Comparison of ENCODE assay signal across 8 cellular contexts in genomic region chr17:27430882-27431491, GRCh38. TPM values are rescaled to one million over a fixed set of nuclear protein-coding genes. Genes with fewer than 3 reads are reported as not detected.
DNase-seq lines count a peak whose midpoint lies in the region; ATAC-seq and TF ChIP-seq lines count a peak whose summit lies in the region.

No MANE protein-coding gene starts in this region.

- H3K27me3 ChIP-seq in PC-3 (ENCODE audit: low read length) (no peaks in the 10 kb centered on the region), fibroblast of lung (ENCODE audit: control insufficient read depth, insufficient read depth, low read length) (no peaks in the 10 kb centered on the region), parathyroid adenoma (ENCODE audit: control insufficient read depth, insufficient read depth, low read length) (no peaks in the 10 kb centered on the region)

- DNase-seq in NCI-H82 (lab: John Stamatoyannopoulos, UW), result peak; percentile 70
- no peak for DNase-seq in NCI-H82 treated with DMSO at 0.1 percent for 48 hours (lab: John Stamatoyannopoulos, UW; ENCODE audit: unreplicated experiment)
- DNase-seq in PC-3, result peak; percentile 57
- DNase-seq in fibroblast of lung (ENCODE audit: low read depth in 2 of 2), result peak; percentile 32 to 48
- no peak for DNase-seq in posterior vena cava (ENCODE audit: low spot score)

- no peak overlapping the region for H3K27ac ChIP-seq in PC-3 (ENCODE audit: low read length)
- H3K27ac ChIP-seq in fibroblast of lung (ENCODE audit: insufficient read depth, low read length), result no peak overlapping the region
- no peak overlapping the region for H3K27ac ChIP-seq in parathyroid adenoma

- H3K4me1 ChIP-seq in PC-3 (ENCODE audit: insufficient read depth, low read length) (no peaks in the 10 kb centered on the region), fibroblast of lung (ENCODE audit: control insufficient read depth, extremely low read depth, insufficient read depth, low read length) (no peaks in the 10 kb centered on the region), parathyroid adenoma (no peaks in the 10 kb centered on the region)

- no peak overlapping the region for H3K9ac ChIP-seq in PC-3 (ENCODE audit: low read length)
- no peak overlapping the region for H3K9ac ChIP-seq in fibroblast of lung (ENCODE audit: insufficient read depth, low read length)
- no peak overlapping the region for H3K9ac ChIP-seq in parathyroid adenoma

- CTCF ChIA-PET in PC-3 (lab: Charles Lee), result no interaction called here

- ATAC-seq in PC-3 (peak; percentile 82), HG03280 (IDR thresholded peaks at IDR 0.05; ENCODE audit: unreplicated experiment) (no peak), HG03342 (IDR thresholded peaks at IDR 0.05; ENCODE audit: unreplicated experiment) (no peak)

- H3K9me3 ChIP-seq in PC-3 (ENCODE audit: low read length), result no peaks in the 10 kb centered on the region
- H3K9me3 ChIP-seq in fibroblast of lung (ENCODE audit: control insufficient read depth, insufficient read depth, low read depth, low read length), result no peaks in the 10 kb centered on the region
- H3K9me3 ChIP-seq in parathyroid adenoma (ENCODE audit: control insufficient read depth, low read length), result no peaks in the 10 kb centered on the region

- no peaks in the 10 kb centered on the region for H3F3A ChIP-seq in PC-3 (ENCODE audit: low read length, unreplicated experiment)

- H3K4me2 ChIP-seq in PC-3 (ENCODE audit: low read length) (no peak overlapping the region), fibroblast of lung (ENCODE audit: extremely low read depth, insufficient read depth, low read length) (no peak overlapping the region), parathyroid adenoma (ENCODE audit: low read length) (no peak overlapping the region)

- H4K20me1 ChIP-seq in PC-3 (ENCODE audit: low read length) (no peaks in the 10 kb centered on the region), fibroblast of lung (ENCODE audit: control insufficient read depth, extremely low read depth, insufficient read depth, low read length) (no peaks in the 10 kb centered on the region)

- H2AFZ ChIP-seq in PC-3 (ENCODE audit: low read length) (no peak overlapping the region), fibroblast of lung (ENCODE audit: low read length) (no peak overlapping the region), parathyroid adenoma (no peak overlapping the region)

- H3K36me3 ChIP-seq in PC-3 (ENCODE audit: low read depth, low read length) (no peaks in the 10 kb centered on the region), fibroblast of lung (ENCODE audit: control insufficient read depth, insufficient read depth, low read length) (no peaks in the 10 kb centered on the region), parathyroid adenoma (ENCODE audit: control insufficient read depth, insufficient read depth, low read length) (no peaks in the 10 kb centered on the region)

- H3K9me2 ChIP-seq in PC-3 (replicated peaks; ENCODE audit: low read length), result no peaks in the 10 kb centered on the region

- TF ChIP-seq CTCF in PC-3 (conservative IDR thresholded peaks at IDR 0.05; ENCODE audit: low read depth, low read length), result peak; percentile 66
- peak; percentile 66 to 78 for TF ChIP-seq CTCF in fibroblast of lung (conservative IDR thresholded peaks at IDR 0.05 in 1 of 2, IDR thresholded peaks at IDR 0.05 in 1 of 2; ENCODE audit: low read depth in 1 of 2, low read length in 2 of 2)
- peak; percentile 35 for TF ChIP-seq CTCF in parathyroid adenoma (IDR thresholded peaks at IDR 0.05)

- intact Hi-C loops in PC-3 (cut with micrococcal nuclease), result loop anchor here (2.0 kb wide), 1 partner anchor 76 kb away; no protein-coding TSS in a partner anchor
- intact Hi-C loops in posterior vena cava (cut with DNase I), result no loop called here

- POLR2A ChIA-PET in PC-3 (lab: Charles Lee; ENCODE audit: unreplicated experiment), result no interaction called here

- no TSS peak for BruUV-seq in PC-3 (replicated peaks; lab: Mats Ljungman, UMichigan)

- H3K4me3 ChIP-seq in PC-3 (ENCODE audit: low read length) (no peak overlapping the region), fibroblast of lung (replicated peaks in 1 of 4; ENCODE audit: control extremely low read depth in 1 of 4, insufficient read depth in 1 of 4, low read depth in 3 of 4, low read length in 4 of 4) (no peak overlapping the region), parathyroid adenoma (ENCODE audit: low read depth, low read length) (no peak overlapping the region)

- H3K79me2 ChIP-seq in PC-3 (ENCODE audit: low read length) (no peaks in the 10 kb centered on the region), fibroblast of lung (ENCODE audit: control insufficient read depth, insufficient read depth, low read length) (no peaks in the 10 kb centered on the region), parathyroid adenoma (no peaks in the 10 kb centered on the region)

RNA-seq across cellular contexts. Expression of gene KSR1, which starts 25.3 kb away (rescaled TPM):
- total RNA-seq in PC-3 (2014; rRNA removed), result 1.0 and 5.8 TPM in 2 replicates
- 7.4 and 10.1 TPM in 2 replicates for total RNA-seq in fibroblast of lung
- polyA plus RNA-seq in fibroblast of lung, result 5.3 TPM in 2 replicates
- 6.0 and 7.1 TPM in 2 replicates for polyA plus RNA-seq in fibroblast of lung (2012)
- 27.0 and 27.1 TPM in 2 replicates for polyA minus RNA-seq in fibroblast of lung (ENCODE audit: low replicate concordance)
- 10 to 100 TPM; 30.3 to 35.5 TPM for total RNA-seq in posterior vena cava

Comparison
In these comparisons a context has a peak if more than half of its experiments do, and no peak if none do; other contexts are left out.
1. DNase-seq: peak in NCI-H82 (single experiment), PC-3 (single experiment) and fibroblast of lung (2 of 2); none in NCI-H82 treated with DMSO at 0.1 percent for 48 hours (single experiment) and posterior vena cava (single experiment).
2. Peak in every context shown above with its lines, with median percentiles within 50 percentile points of each other: CTCF ChIP-seq.